ENCODE assay signal across 1 cellular context in genomic region chr11:61307354-61307753, GRCh38.
A peak's percentile ranks its signal among the peaks of the same experiment; 100 is the strongest.
TF ChIP-seq lines count a peak whose summit lies in the region.

No MANE protein-coding gene starts in this region.

TF ChIP-seq in SK-N-SH, 30 proteins besides CTCF, POLR2A, EP300 and RAD21 (continued from another document):
- TF ChIP-seq REST (IDR thresholded peaks at IDR 0.05; ENCODE audit: low read depth, low read length) (peak; percentile 85), TAF1 (IDR thresholded peaks at IDR 0.05; ENCODE audit: borderline replicate concordance, low read depth, low read length) (no peak), FOXJ3 (CRISPR knock-in tag; IDR thresholded peaks at IDR 0.05) (no peak), CHD2 (IDR thresholded peaks at IDR 0.05; ENCODE audit: low read length, partially characterized antibody) (no peak)
